ENCODE assay signal across 8 cellular contexts in genomic region chr3:101950510-101950909, GRCh38.
A peak's percentile ranks its signal among the peaks of the same experiment; 100 is the strongest.
DNase-seq lines count a peak whose midpoint lies in the region; ATAC-seq, FAIRE-seq and TF ChIP-seq lines count a peak whose summit lies in the region.

No MANE protein-coding gene starts in this region.

- H3K36me3 ChIP-seq in right atrium auricular region: no peaks in the 10 kb centered on the region
- H3K36me3 ChIP-seq in CD8-positive, alpha-beta T cell (ENCODE audit: insufficient read depth, low read length): no peaks in the 10 kb centered on the region

- POLR2A ChIA-PET in CD8-positive, alpha-beta T cell (lab: Charles Lee): no interaction called here

- CTCF ChIA-PET in CD8-positive, alpha-beta T cell (lab: Charles Lee): interaction anchor here (1.8 kb wide), 1 partner anchor 21 kb away, joined by 4 read pairs; no protein-coding TSS in a partner anchor

- intact Hi-C loops in CD8-positive, alpha-beta T cell (cut with DNase I, micrococcal nuclease): no loop called here

- H3K9me3 Mint-ChIP-seq in CD8-positive, alpha-beta T cell: peaks cover 3% of the 10 kb centered on the region

- H3K27ac Mint-ChIP-seq in CD8-positive, alpha-beta T cell: no peak overlapping the region

- no peak overlapping the region for H3K4me3 ChIP-seq in right atrium auricular region
- no peak overlapping the region for H3K4me3 ChIP-seq in CD8-positive, alpha-beta T cell (ENCODE audit: low read depth, low read length)

- H3K9me3 ChIP-seq in right atrium auricular region: no peaks in the 10 kb centered on the region
- no peaks in the 10 kb centered on the region for H3K9me3 ChIP-seq in CD8-positive, alpha-beta T cell (ENCODE audit: low read length)

- peak; percentile 87 for ATAC-seq in GM21423 (IDR thresholded peaks at IDR 0.05; ENCODE audit: unreplicated experiment)
- ATAC-seq in CD8-positive, alpha-beta T cell: no peak

- H3K27me3 Mint-ChIP-seq in CD8-positive, alpha-beta T cell (ENCODE audit: low read depth): no peaks in the 10 kb centered on the region

- DNase-seq in DMS79 treated with DMSO at 0.1 percent for 48 hours (lab: John Stamatoyannopoulos, UW) (peak; percentile 99), NCI-H2227 treated with DMSO at 0.1 percent for 48 hours (lab: John Stamatoyannopoulos, UW) (peak; percentile 12), right atrium auricular region (ENCODE audit: low spot score) (no peak), GF-D8 (lab: John Stamatoyannopoulos, UW) (no peak), NCI-H2029 (lab: John Stamatoyannopoulos, UW) (no peak), HTR-8/SVneo (ENCODE audit: insufficient read length, low spot score) (no peak)
- DNase-seq in CD8-positive, alpha-beta T cell: no peak

- no peak for TF ChIP-seq CTCF in right atrium auricular region (IDR thresholded peaks at IDR 0.05)
- TF ChIP-seq CTCF in CD8-positive, alpha-beta T cell (IDR thresholded peaks at IDR 0.05): no peak

- H3K36me3 Mint-ChIP-seq in CD8-positive, alpha-beta T cell: no peaks in the 10 kb centered on the region

- peak overlapping the region; percentile 14 to 59 for H3K27ac ChIP-seq in right atrium auricular region
- no peak overlapping the region for H3K27ac ChIP-seq in CD8-positive, alpha-beta T cell (ENCODE audit: low read depth, low read length)

- H3K4me3 Mint-ChIP-seq in CD8-positive, alpha-beta T cell: no peak overlapping the region

- no peaks in the 10 kb centered on the region for H3K4me1 ChIP-seq in right atrium auricular region
- no peaks in the 10 kb centered on the region for H3K4me1 ChIP-seq in CD8-positive, alpha-beta T cell (ENCODE audit: insufficient read depth, low read length)

- H3K27me3 ChIP-seq in right atrium auricular region: no peaks in the 10 kb centered on the region
- no peaks in the 10 kb centered on the region for H3K27me3 ChIP-seq in CD8-positive, alpha-beta T cell (ENCODE audit: insufficient read depth, low read length)

- H3K4me1 Mint-ChIP-seq in CD8-positive, alpha-beta T cell (ENCODE audit: low read depth): no peaks in the 10 kb centered on the region

- no peak for FAIRE-seq in HTR-8/SVneo (lab: Jason Lieb, UNC)

Comparison
In these comparisons a context has a peak if more than half of its experiments do, and no peak if none do; other contexts are left out.
1. DNase-seq: peak in DMS79 treated with DMSO at 0.1 percent for 48 hours (single experiment) and NCI-H2227 treated with DMSO at 0.1 percent for 48 hours (single experiment); none in right atrium auricular region (single experiment), CD8-positive, alpha-beta T cell (0 of 7), GF-D8 (single experiment), NCI-H2029 (single experiment) and HTR-8/SVneo (single experiment).